In genomic region chr6:29516108-29516507, GRCh38 we compare ENCODE assay signal across 1 cellular context.
TF ChIP-seq lines count a peak whose summit lies in the region.

No MANE protein-coding gene starts in this region.

TF ChIP-seq in HEK293, 187 proteins besides CTCF, POLR2A, EP300 and RAD21 (continued from another document and continues in another):
- TF ChIP-seq REST (tag by site-specific recombination; IDR thresholded peaks at IDR 0.05) (no peak), ZNF37A (tag by site-specific recombination; IDR thresholded peaks at IDR 0.05) (no peak), ZNF10 (tag by site-specific recombination; IDR thresholded peaks at IDR 0.05) (no peak), ZNF521 (tag by site-specific recombination; IDR thresholded peaks at IDR 0.05) (no peak), ZNF23 (tag by site-specific recombination; IDR thresholded peaks at IDR 0.05; ENCODE audit: borderline replicate concordance) (no peak), ZNF19 (tag by site-specific recombination; IDR thresholded peaks at IDR 0.05; ENCODE audit: low read depth) (no peak), ZNF530 (tag by site-specific recombination; IDR thresholded peaks at IDR 0.05; ENCODE audit: low read depth) (no peak), ZNF707 (tag by site-specific recombination; IDR thresholded peaks at IDR 0.05) (no peak), ZNF354C (tag by site-specific recombination; IDR thresholded peaks at IDR 0.05; ENCODE audit: borderline replicate concordance, low read depth) (no peak), SCRT1 (tag by site-specific recombination; IDR thresholded peaks at IDR 0.05; ENCODE audit: borderline replicate concordance) (peak; percentile 69; the same call in 1 of the 2 replicates), ZNF140 (tag by site-specific recombination; IDR thresholded peaks at IDR 0.05) (no peak), ZNF394 (tag by site-specific recombination; IDR thresholded peaks at IDR 0.05; ENCODE audit: borderline replicate concordance) (peak; percentile 61; the same call in 1 of the 2 replicates), ZBTB26 (tag by site-specific recombination; optimal IDR thresholded peaks at IDR 0.05) (no peak), ZNF747 (tag by site-specific recombination; IDR thresholded peaks at IDR 0.05) (no peak), TRIM28 (IDR thresholded peaks at IDR 0.05; ENCODE audit: borderline replicate concordance, low read length) (peak; percentile 91), ZNF280C (tag by site-specific recombination; IDR thresholded peaks at IDR 0.05) (no peak), YY1 (tag by site-specific recombination; IDR thresholded peaks at IDR 0.05) (no peak), ZNF175 (tag by site-specific recombination; IDR thresholded peaks at IDR 0.05) (no peak), ZIC2 (tag by site-specific recombination; IDR thresholded peaks at IDR 0.05) (peak; percentile 62), ZNF16 (tag by site-specific recombination; IDR thresholded peaks at IDR 0.05; ENCODE audit: low read depth) (no peak), ZNF155 (tag by site-specific recombination; IDR thresholded peaks at IDR 0.05) (no peak), PRDM4 (tag by site-specific recombination; IDR thresholded peaks at IDR 0.05) (0 out of 2 replicates have a peak, but pooled peaks have one; percentile 60), ZNF514 (tag by site-specific recombination; IDR thresholded peaks at IDR 0.05) (no peak), SP3 (tag by site-specific recombination; IDR thresholded peaks at IDR 0.05) (no peak), ZNF350 (tag by site-specific recombination; IDR thresholded peaks at IDR 0.05) (no peak), PRDM2 (tag by site-specific recombination; IDR thresholded peaks at IDR 0.05; ENCODE audit: borderline replicate concordance) (no peak), SP7 (tag by site-specific recombination; IDR thresholded peaks at IDR 0.05) (peak; percentile 89), ZFHX2 (tag by site-specific recombination; conservative IDR thresholded peaks at IDR 0.05) (no peak), ZNF146 (tag by site-specific recombination; IDR thresholded peaks at IDR 0.05) (no peak), ZSCAN16 (tag by site-specific recombination; IDR thresholded peaks at IDR 0.05) (no peak), EGR2 (tag by site-specific recombination; IDR thresholded peaks at IDR 0.05; ENCODE audit: low read depth) (no peak), ZNF654 (tag by site-specific recombination; IDR thresholded peaks at IDR 0.05; ENCODE audit: low read depth) (no peak), ZNF121 (tag by site-specific recombination; IDR thresholded peaks at IDR 0.05) (no peak)
- TF ChIP-seq, protein P1, sequence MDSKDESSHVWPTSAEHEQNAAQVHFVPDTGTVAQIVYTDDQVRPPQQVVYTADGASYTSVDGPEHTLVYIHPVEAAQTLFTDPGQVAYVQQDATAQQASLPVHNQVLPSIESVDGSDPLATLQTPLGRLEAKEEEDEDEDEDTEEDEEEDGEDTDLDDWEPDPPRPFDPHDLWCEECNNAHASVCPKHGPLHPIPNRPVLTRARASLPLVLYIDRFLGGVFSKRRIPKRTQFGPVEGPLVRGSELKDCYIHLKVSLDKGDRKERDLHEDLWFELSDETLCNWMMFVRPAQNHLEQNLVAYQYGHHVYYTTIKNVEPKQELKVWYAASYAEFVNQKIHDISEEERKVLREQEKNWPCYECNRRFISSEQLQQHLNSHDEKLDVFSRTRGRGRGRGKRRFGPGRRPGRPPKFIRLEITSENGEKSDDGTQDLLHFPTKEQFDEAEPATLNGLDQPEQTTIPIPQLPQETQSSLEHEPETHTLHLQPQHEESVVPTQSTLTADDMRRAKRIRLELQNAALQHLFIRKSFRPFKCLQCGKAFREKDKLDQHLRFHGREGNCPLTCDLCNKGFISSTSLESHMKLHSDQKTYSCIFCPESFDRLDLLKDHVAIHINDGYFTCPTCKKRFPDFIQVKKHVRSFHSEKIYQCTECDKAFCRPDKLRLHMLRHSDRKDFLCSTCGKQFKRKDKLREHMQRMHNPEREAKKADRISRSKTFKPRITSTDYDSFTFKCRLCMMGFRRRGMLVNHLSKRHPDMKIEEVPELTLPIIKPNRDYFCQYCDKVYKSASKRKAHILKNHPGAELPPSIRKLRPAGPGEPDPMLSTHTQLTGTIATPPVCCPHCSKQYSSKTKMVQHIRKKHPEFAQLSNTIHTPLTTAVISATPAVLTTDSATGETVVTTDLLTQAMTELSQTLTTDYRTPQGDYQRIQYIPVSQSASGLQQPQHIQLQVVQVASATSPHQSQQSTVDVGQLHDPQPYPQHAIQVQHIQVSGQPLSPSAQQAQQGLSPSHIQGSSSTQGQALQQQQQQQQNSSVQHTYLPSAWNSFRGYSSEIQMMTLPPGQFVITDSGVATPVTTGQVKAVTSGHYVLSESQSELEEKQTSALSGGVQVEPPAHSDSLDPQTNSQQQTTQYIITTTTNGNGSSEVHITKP (tag by site-specific recombination; IDR thresholded peaks at IDR 0.05), result peak; percentile 49; the same call in 1 of the 2 replicates
- TF ChIP-seq, protein P2, sequence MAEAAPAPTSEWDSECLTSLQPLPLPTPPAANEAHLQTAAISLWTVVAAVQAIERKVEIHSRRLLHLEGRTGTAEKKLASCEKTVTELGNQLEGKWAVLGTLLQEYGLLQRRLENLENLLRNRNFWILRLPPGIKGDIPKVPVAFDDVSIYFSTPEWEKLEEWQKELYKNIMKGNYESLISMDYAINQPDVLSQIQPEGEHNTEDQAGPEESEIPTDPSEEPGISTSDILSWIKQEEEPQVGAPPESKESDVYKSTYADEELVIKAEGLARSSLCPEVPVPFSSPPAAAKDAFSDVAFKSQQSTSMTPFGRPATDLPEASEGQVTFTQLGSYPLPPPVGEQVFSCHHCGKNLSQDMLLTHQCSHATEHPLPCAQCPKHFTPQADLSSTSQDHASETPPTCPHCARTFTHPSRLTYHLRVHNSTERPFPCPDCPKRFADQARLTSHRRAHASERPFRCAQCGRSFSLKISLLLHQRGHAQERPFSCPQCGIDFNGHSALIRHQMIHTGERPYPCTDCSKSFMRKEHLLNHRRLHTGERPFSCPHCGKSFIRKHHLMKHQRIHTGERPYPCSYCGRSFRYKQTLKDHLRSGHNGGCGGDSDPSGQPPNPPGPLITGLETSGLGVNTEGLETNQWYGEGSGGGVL (tag by site-specific recombination; IDR thresholded peaks at IDR 0.05), result no peak
- TF ChIP-seq, protein P3, sequence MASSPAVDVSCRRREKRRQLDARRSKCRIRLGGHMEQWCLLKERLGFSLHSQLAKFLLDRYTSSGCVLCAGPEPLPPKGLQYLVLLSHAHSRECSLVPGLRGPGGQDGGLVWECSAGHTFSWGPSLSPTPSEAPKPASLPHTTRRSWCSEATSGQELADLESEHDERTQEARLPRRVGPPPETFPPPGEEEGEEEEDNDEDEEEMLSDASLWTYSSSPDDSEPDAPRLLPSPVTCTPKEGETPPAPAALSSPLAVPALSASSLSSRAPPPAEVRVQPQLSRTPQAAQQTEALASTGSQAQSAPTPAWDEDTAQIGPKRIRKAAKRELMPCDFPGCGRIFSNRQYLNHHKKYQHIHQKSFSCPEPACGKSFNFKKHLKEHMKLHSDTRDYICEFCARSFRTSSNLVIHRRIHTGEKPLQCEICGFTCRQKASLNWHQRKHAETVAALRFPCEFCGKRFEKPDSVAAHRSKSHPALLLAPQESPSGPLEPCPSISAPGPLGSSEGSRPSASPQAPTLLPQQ (tag by site-specific recombination; IDR thresholded peaks at IDR 0.05), result peak; percentile 61
